Comparison of ENCODE assay signal across 13 cellular contexts in the genomic region with DNA sequence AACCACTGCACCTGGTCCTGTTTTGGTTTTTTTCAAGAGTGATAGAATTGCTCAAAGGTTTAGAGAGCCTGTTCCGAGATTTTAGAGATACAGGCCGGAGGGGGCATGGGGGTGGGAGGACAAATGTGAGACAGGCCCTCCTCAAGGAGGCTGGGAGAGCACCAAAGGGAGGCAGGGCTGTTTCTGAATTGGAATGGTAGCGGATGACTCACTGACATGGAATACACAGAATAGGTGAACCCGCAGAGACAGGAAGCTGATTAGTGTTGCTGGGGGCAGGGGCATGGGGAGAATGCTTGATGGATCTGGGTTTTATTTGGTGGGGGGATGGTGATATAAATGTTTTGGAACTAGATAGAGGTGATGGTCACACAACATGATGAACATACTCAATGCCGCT.
A peak's percentile ranks its signal among the peaks of the same experiment; 100 is the strongest.
DNase-seq lines count a peak whose midpoint lies in the region; ATAC-seq, FAIRE-seq and TF ChIP-seq lines count a peak whose summit lies in the region.
"Had no signal": no experiment of that assay in that cellular context is flagged by ENCODE, and none has a peak within 500 bp of the region (broad histone marks: within the 10 kb centered on the region; RNA-seq: fewer than 3 reads in every experiment).

No MANE protein-coding gene starts in this region.

- no CpG with 5 or more reads among the region's 5 CpGs for WGBS in neuronal stem cell (ENCODE audit: extremely low coverage in 2 of 2, insufficient read length in 2 of 2, insufficient replicate concordance in 1 of 2), 2 donors

- no peak overlapping the region for H3K4me3 ChIP-seq in AG10803 (ENCODE audit: low read length)
- no peak overlapping the region for H3K4me3 ChIP-seq in HEK293 (ENCODE audit: low read depth, low read length)
- H3K4me3 ChIP-seq in astrocyte (ENCODE audit: insufficient read depth, low read depth, low read length), result no peak overlapping the region
- H3K4me3 ChIP-seq in OCI-LY7 (ENCODE audit: low read depth, low read length, poor library complexity, severe bottlenecking), result no peak overlapping the region
- H3K4me3 ChIP-seq in neuronal stem cell (ENCODE audit: low read length in 2 of 2), result no peak overlapping the region
- H3K4me3 ChIP-seq: upper lobe of right lung had no signal

- peaks cover 3% of the 10 kb centered on the region for H3K36me3 Mint-ChIP-seq in astrocyte (ENCODE audit: low read depth, unreplicated experiment)

- H3K4ac ChIP-seq in neuronal stem cell (ENCODE audit: low read length), result no peak overlapping the region

- H4K91ac ChIP-seq in neuronal stem cell (ENCODE audit: low read depth, low read length, poor library complexity), result no peak overlapping the region

- H3K4me3 Mint-ChIP-seq in astrocyte (ENCODE audit: unreplicated experiment), result peak overlapping the region; percentile 8
- H3K4me3 Mint-ChIP-seq: activated T-helper 1 cell treated with anti-CD3 and anti-CD28 coated beads, Interleukin-12 subunit alpha, Interleukin-12 subunit beta, Interleukin-2, Interleukin-4 antibody, amounts not matched to agents 30 ng/mL and 10 ng/mL and 1 ng/mL, durations not matched to agents 14 hours and 24 hours and 36 hours; nephron progenitor cell had no signal

- CTCF ChIA-PET in HEK293 (lab: Yijun Ruan, JAX), result no interaction called here
- CTCF ChIA-PET in OCI-LY7 (lab: Charles Lee; ENCODE audit: unreplicated experiment), result no interaction called here

- H3K27me3 ChIP-seq in astrocyte (ENCODE audit: insufficient read depth, low read length) (no peaks in the 10 kb centered on the region), neuronal stem cell (ENCODE audit: control insufficient read depth in 3 of 3, insufficient read depth in 3 of 3, low read depth in 1 of 3, low read length in 3 of 3) (no peaks in the 10 kb centered on the region)
- H3K27me3 ChIP-seq: upper lobe of right lung had no signal

- H2AFZ ChIP-seq in astrocyte (ENCODE audit: low read depth, low read length) (no peak overlapping the region), OCI-LY7 (ENCODE audit: low read length) (no peak overlapping the region), neuronal stem cell (ENCODE audit: low read length) (no peak overlapping the region)

- no TSS peak for BruUV-seq in OCI-LY7 (replicated peaks; lab: Mats Ljungman, UMichigan)

- H3K79me2 ChIP-seq in astrocyte (ENCODE audit: insufficient read depth, low read length) (peaks cover 36% of the 10 kb centered on the region), OCI-LY7 (ENCODE audit: insufficient read depth, low read depth, low read length) (peaks cover 29% of the 10 kb centered on the region; the same call in 1 of the 2 replicates)

- no peak overlapping the region for H2BK12ac ChIP-seq in neuronal stem cell (ENCODE audit: low read length)

- POLR2A ChIA-PET in HEK293 (lab: Yijun Ruan, JAX), result interaction anchor here (0.6 kb wide), 1 partner anchor 22 kb away, joined by 3 read pairs; no protein-coding TSS in a partner anchor
- POLR2A ChIA-PET in OCI-LY7 (lab: Charles Lee), result interaction anchor here (1.7 kb wide), 1 partner anchor 12 kb away, joined by 3 read pairs; no protein-coding TSS in a partner anchor

- no peak overlapping the region for H4K8ac ChIP-seq in neuronal stem cell (ENCODE audit: low read depth, low read length)

- H3K36me3 ChIP-seq in HEK293 (ENCODE audit: control insufficient read depth in 2 of 2, insufficient read depth in 1 of 2, low read length in 2 of 2), result no peaks in the 10 kb centered on the region
- H3K36me3 ChIP-seq in astrocyte (ENCODE audit: insufficient read depth, low read length), result no peaks in the 10 kb centered on the region
- H3K36me3 ChIP-seq in OCI-LY7 (ENCODE audit: insufficient read depth, low read length), result 0 out of 2 replicates have a peak, but pooled peaks cover 9% of the 10 kb centered on the region
- peaks cover 0 to 9% of the 10 kb centered on the region in 2 donors for H3K36me3 ChIP-seq in neuronal stem cell (replicated peaks in 1 of 2; ENCODE audit: control insufficient read depth in 2 of 2, insufficient read depth in 2 of 2, low read length in 2 of 2)
- H3K36me3 ChIP-seq: upper lobe of right lung had no signal

- intact Hi-C loops in OCI-LY7 (cut with micrococcal nuclease; ENCODE audit: unreplicated experiment), result no loop called here

- H3K9me2 ChIP-seq in OCI-LY7 (ENCODE audit: insufficient read depth, low read length), result no peaks in the 10 kb centered on the region

- DNase-seq in AG10803 (ENCODE audit: low read depth), result peak; percentile 26
- peak; percentile 70 for DNase-seq in astrocyte (ENCODE audit: low read depth)
- peak; percentile 59 for DNase-seq in iPS-NIHi7 (ENCODE audit: extremely low spot score)
- no peak for DNase-seq in OCI-LY7 (ENCODE audit: low spot score)
- no peak for DNase-seq in DMS53 (lab: John Stamatoyannopoulos, UW)
- DNase-seq in neuronal stem cell (ENCODE audit: low spot score), result no peak
- DNase-seq: C1 segment of cervical spinal cord, MM.1S, nephron progenitor cell, upper lobe of right lung had no signal

- no peak for ATAC-seq in GM18868 (IDR thresholded peaks at IDR 0.05; ENCODE audit: unreplicated experiment)
- ATAC-seq: upper lobe of right lung had no signal

- no peaks in the 10 kb centered on the region for H3K79me1 ChIP-seq in neuronal stem cell (ENCODE audit: low read depth, low read length)

- H2AK5ac ChIP-seq in neuronal stem cell (ENCODE audit: low read depth, low read length), result no peak overlapping the region

- no peaks in the 10 kb centered on the region for H3K9me3 Mint-ChIP-seq in astrocyte (ENCODE audit: unreplicated experiment)
- H3K9me3 Mint-ChIP-seq: activated T-helper 1 cell treated with anti-CD3 and anti-CD28 coated beads, Interleukin-12 subunit alpha, Interleukin-12 subunit beta, Interleukin-2, Interleukin-4 antibody, amounts not matched to agents 30 ng/mL and 10 ng/mL and 1 ng/mL, durations not matched to agents 14 hours and 24 hours and 36 hours; nephron progenitor cell had no signal

- no peak overlapping the region for H3K23ac ChIP-seq in neuronal stem cell (ENCODE audit: low read depth, low read length, poor library complexity)

- H3K27ac ChIP-seq in HEK293 (ENCODE audit: extremely low read depth, low read depth, low read length), result no peak overlapping the region
- peak overlapping the region; percentile 28 for H3K27ac ChIP-seq in astrocyte (ENCODE audit: low read depth, low read length)
- H3K27ac ChIP-seq in OCI-LY7 (ENCODE audit: low read depth, low read length, poor library complexity, severe bottlenecking), result no peak overlapping the region
- no peak overlapping the region for H3K27ac ChIP-seq in neuronal stem cell (replicated peaks; ENCODE audit: low read length)
- H3K27ac ChIP-seq: upper lobe of right lung had no signal

- H3K27me3 Mint-ChIP-seq in astrocyte (ENCODE audit: low read depth, unreplicated experiment), result no peaks in the 10 kb centered on the region

- H3K18ac ChIP-seq in neuronal stem cell (ENCODE audit: low read length), result no peak overlapping the region

- H3K4me1 Mint-ChIP-seq in astrocyte (ENCODE audit: low read depth, unreplicated experiment), result peaks cover 71% of the 10 kb centered on the region

- TF ChIP-seq CTCF in AG10803 (conservative IDR thresholded peaks at IDR 0.05; ENCODE audit: low read length), result no peak
- no peak for TF ChIP-seq CTCF in HEK293 (tag by site-specific recombination; IDR thresholded peaks at IDR 0.05)
- no peak for TF ChIP-seq CTCF in astrocyte (IDR thresholded peaks at IDR 0.05; ENCODE audit: insufficient read depth, low read depth, low read length)
- no peak for TF ChIP-seq CTCF in OCI-LY7 (conservative IDR thresholded peaks at IDR 0.05; ENCODE audit: low read length)

- H4K20me1 ChIP-seq in astrocyte (ENCODE audit: insufficient read depth, low read length) (no peaks in the 10 kb centered on the region), OCI-LY7 (ENCODE audit: insufficient read depth, low read length) (peaks cover 20% of the 10 kb centered on the region; the same call in 1 of the 2 replicates)

- peak overlapping the region; percentile 60 for H3K27ac Mint-ChIP-seq in astrocyte (ENCODE audit: unreplicated experiment)
- H3K27ac Mint-ChIP-seq: activated T-helper 1 cell treated with anti-CD3 and anti-CD28 coated beads, Interleukin-12 subunit alpha, Interleukin-12 subunit beta, Interleukin-2, Interleukin-4 antibody, amounts not matched to agents 30 ng/mL and 10 ng/mL and 1 ng/mL, durations not matched to agents 14 hours and 24 hours and 36 hours had no signal

- H3K4me2 ChIP-seq in astrocyte (ENCODE audit: low read length), result peak overlapping the region; percentile 69
- H3K4me2 ChIP-seq in OCI-LY7 (ENCODE audit: low read length), result no peak overlapping the region
- H3K4me2 ChIP-seq in neuronal stem cell (ENCODE audit: insufficient read depth, low read length, poor library complexity, severe bottlenecking), result no peak overlapping the region

- H3K14ac ChIP-seq in neuronal stem cell (ENCODE audit: low read length), result no peak overlapping the region

- H2BK5ac ChIP-seq in neuronal stem cell (ENCODE audit: low read length), result no peak overlapping the region

- H2BK15ac ChIP-seq in neuronal stem cell (ENCODE audit: low read length), result no peak overlapping the region

- H3K4me1 ChIP-seq in HEK293 (ENCODE audit: control insufficient read depth, insufficient read depth, low read length) (no peaks in the 10 kb centered on the region), astrocyte (ENCODE audit: insufficient read depth, low read length) (peaks cover 19% of the 10 kb centered on the region), OCI-LY7 (ENCODE audit: insufficient read depth, low read length, poor library complexity, severe bottlenecking) (no peaks in the 10 kb centered on the region), neuronal stem cell (ENCODE audit: control insufficient read depth in 2 of 2, insufficient read depth in 1 of 2, low read depth in 1 of 2, low read length in 2 of 2) (peaks cover 5 to 9% of the 10 kb centered on the region in 2 donors)

- no peak overlapping the region for H3K9ac ChIP-seq in astrocyte (ENCODE audit: low read length)
- H3K9ac ChIP-seq in neuronal stem cell (ENCODE audit: low read depth, low read length, poor library complexity), result no peak overlapping the region

- H2BK120ac ChIP-seq in neuronal stem cell (ENCODE audit: low read depth, low read length), result no peak overlapping the region

- no peak for FAIRE-seq in astrocyte (lab: Jason Lieb, UNC)

- H3K9me3 ChIP-seq in HEK293 (ENCODE audit: control insufficient read depth, insufficient read depth, low read depth, low read length), result no peaks in the 10 kb centered on the region
- no peaks in the 10 kb centered on the region for H3K9me3 ChIP-seq in astrocyte (ENCODE audit: insufficient read depth, low read depth, low read length)
- no peaks in the 10 kb centered on the region for H3K9me3 ChIP-seq in OCI-LY7 (ENCODE audit: low read length)
- H3K9me3 ChIP-seq in neuronal stem cell (replicated peaks in 1 of 2; ENCODE audit: control insufficient read depth in 2 of 2, insufficient read depth in 1 of 2, low read depth in 1 of 2, low read length in 2 of 2), result no peaks in the 10 kb centered on the region
- H3K9me3 ChIP-seq: upper lobe of right lung had no signal

TF ChIP-seq in HEK293, 187 proteins besides CTCF, POLR2A, EP300 and RAD21 (continues in another document):
- no peak for TF ChIP-seq SCRT1 (tag by site-specific recombination; IDR thresholded peaks at IDR 0.05; ENCODE audit: borderline replicate concordance)

Comparison
In these comparisons a context has a peak if more than half of its experiments do, and no peak if none do; other contexts are left out.
1. DNase-seq: peak in AG10803 (single experiment), astrocyte (single experiment) and iPS-NIHi7 (single experiment); none in OCI-LY7 (single experiment), DMS53 (single experiment) and neuronal stem cell (single experiment).